In the genomic region with DNA sequence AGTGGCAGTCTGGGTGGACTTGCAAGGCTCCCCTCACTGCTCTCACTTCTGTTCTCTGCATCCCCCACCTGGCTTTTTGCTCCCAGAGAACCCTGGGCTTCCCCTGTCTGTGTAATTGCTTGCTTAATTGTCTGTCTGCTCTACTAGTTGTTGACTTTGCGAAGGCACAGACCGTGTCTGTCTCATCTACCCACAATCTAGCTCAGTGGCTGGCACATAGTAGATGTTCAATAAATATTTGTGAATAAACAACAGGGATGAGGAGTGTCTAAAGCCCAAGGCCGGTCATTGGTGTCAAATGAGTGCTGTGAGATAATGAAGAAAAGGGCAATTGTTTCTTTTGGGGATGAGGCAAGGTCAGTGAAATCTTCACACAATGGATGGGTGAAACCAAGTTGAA, we compare ENCODE assay signal across 13 cellular contexts. TPM values are rescaled to one million over a fixed set of nuclear protein-coding genes. Genes with fewer than 3 reads are reported as not detected.
DNase-seq lines count a peak whose midpoint lies in the region; ATAC-seq and TF ChIP-seq lines count a peak whose summit lies in the region.
"Had no signal": no experiment of that assay in that cellular context is flagged by ENCODE, and none has a peak within 500 bp of the region (broad histone marks: within the 10 kb centered on the region; RNA-seq: fewer than 3 reads in every experiment).

No MANE protein-coding gene starts in this region.

- no peaks in the 10 kb centered on the region for H3K9me3 ChIP-seq in SK-N-SH
- no peaks in the 10 kb centered on the region for H3K9me3 ChIP-seq in iPS-15b (ENCODE audit: control insufficient read depth, insufficient read depth, low read length)
- H3K9me3 ChIP-seq: BLaER1 had no signal

- CTCF ChIA-PET in SK-N-SH (lab: Yijun Ruan, JAX) = interaction anchor here (1.0 to 3.6 kb wide), 8 partner anchors 8 to 211 kb away, joined by 3 to 25 read pairs (median 4); no protein-coding TSS in a partner anchor

- peaks cover 30% of the 10 kb centered on the region for H3K27me3 ChIP-seq in SK-N-SH (ENCODE audit: insufficient read depth)
- peaks cover 37% of the 10 kb centered on the region for H3K27me3 ChIP-seq in iPS-15b (ENCODE audit: control insufficient read depth, insufficient read depth, low read length)

- no peaks in the 10 kb centered on the region for H3K79me2 ChIP-seq in SK-N-SH (ENCODE audit: insufficient read depth)

- no peaks in the 10 kb centered on the region for H3K9me2 ChIP-seq in SK-N-SH

- H4K20me1 ChIP-seq in SK-N-SH (ENCODE audit: insufficient read depth) = no peaks in the 10 kb centered on the region

- H3F3A ChIP-seq in SK-N-SH (replicated peaks; ENCODE audit: insufficient read depth) = peaks cover 4% of the 10 kb centered on the region

- POLR2A ChIA-PET in SK-N-SH (lab: Yijun Ruan, JAX) = no interaction called here

- ATAC-seq in SK-N-SH treated with all-trans-retinoic acid at 6 μM for 48 hours = no peak
- ATAC-seq in GM18858 (IDR thresholded peaks at IDR 0.05; ENCODE audit: unreplicated experiment) = no peak

- TF ChIP-seq RAD21 in SK-N-SH (IDR thresholded peaks at IDR 0.05; ENCODE audit: low read length) = no peak

- no peak overlapping the region for H3K4me3 ChIP-seq in SK-N-SH (ENCODE audit: low read depth in 2 of 2, low read length in 1 of 2)
- H3K4me3 ChIP-seq in iPS-15b (ENCODE audit: low read depth, low read length) = no peak overlapping the region
- H3K4me3 ChIP-seq: BLaER1 had no signal

- no peak for TF ChIP-seq CTCF in SK-N-SH (IDR thresholded peaks at IDR 0.05)

- H3K9ac ChIP-seq in SK-N-SH = no peak overlapping the region
- H3K9ac ChIP-seq in iPS-15b (ENCODE audit: low read depth, low read length) = peak overlapping the region; percentile 12
- H3K9ac ChIP-seq: BLaER1 had no signal

- no peak overlapping the region for H2AFZ ChIP-seq in SK-N-SH (ENCODE audit: low read depth)

- H3K27ac ChIP-seq in SK-N-SH (ENCODE audit: low read depth in 2 of 2, low read length in 1 of 2) = no peak overlapping the region
- H3K27ac ChIP-seq: BLaER1 had no signal

- TF ChIP-seq EP300 in SK-N-SH (IDR thresholded peaks at IDR 0.05; ENCODE audit: borderline replicate concordance in 1 of 2, low read depth in 1 of 2, low read length in 1 of 2) = no peak

- H3K4me1 ChIP-seq in SK-N-SH (ENCODE audit: control insufficient read depth in 1 of 2, insufficient read depth in 2 of 2, low read depth in 1 of 2, low read length in 1 of 2) = peaks cover 7 to 17% of the 10 kb centered on the region in 2 experiments; a peak in 2 of 4 replicates
- peaks cover 28% of the 10 kb centered on the region for H3K4me1 ChIP-seq in iPS-15b (ENCODE audit: control insufficient read depth, insufficient read depth, low read length)

- 0 out of 2 replicates have a peak overlapping the region, but pooled peaks have one; percentile 21 for H3K4me2 ChIP-seq in SK-N-SH
- H3K4me2 ChIP-seq: BLaER1 had no signal

- H3K36me3 ChIP-seq in SK-N-SH (replicated peaks in 1 of 2; ENCODE audit: control insufficient read depth in 1 of 2, insufficient read depth in 2 of 2, low read length in 1 of 2) (no peaks in the 10 kb centered on the region), iPS-15b (ENCODE audit: control insufficient read depth, insufficient read depth, low read length) (no peaks in the 10 kb centered on the region)
- H3K36me3 ChIP-seq: BLaER1 had no signal

- WGBS in SK-N-SH (ENCODE audit: low lambda C conversion rate) = 46% methylated on average over 3 of the region's 3 CpGs

- DNase-seq in SK-N-SH (no peak), NCI-H774 (lab: John Stamatoyannopoulos, UW) (peak; percentile 20), HUDEP-2 (lab: John Stamatoyannopoulos, UW; ENCODE audit: unreplicated experiment in 76 of 76) (no peak), AG08396 (ENCODE audit: low spot score) (no peak)
- DNase-seq: CD4-positive, alpha-beta memory T cell; DMS79; GDM1; H9; KBM-7 had no signal

TF ChIP-seq in SK-N-SH, 30 proteins besides CTCF, POLR2A, EP300 and RAD21:
- TF ChIP-seq EZH2phosphoT487 (IDR thresholded peaks at IDR 0.05; ENCODE audit: borderline replicate concordance, low read depth) = no peak

TF ChIP-seq in SK-N-SH treated with all-trans-retinoic acid at 6 μM for 48 hours, 23 proteins besides CTCF, POLR2A, EP300 and RAD21:
- TF ChIP-seq ISL1 (CRISPR knock-in tag; IDR thresholded peaks at IDR 0.05) (no peak), ZC3H10 (CRISPR knock-in tag; IDR thresholded peaks at IDR 0.05) (no peak), ARNTL (CRISPR knock-in tag; IDR thresholded peaks at IDR 0.05; ENCODE audit: borderline replicate concordance, low read depth) (no peak), BACH2 (CRISPR knock-in tag; IDR thresholded peaks at IDR 0.05; ENCODE audit: borderline replicate concordance) (no peak), TCF4 (CRISPR knock-in tag; IDR thresholded peaks at IDR 0.05; ENCODE audit: borderline replicate concordance) (no peak), GLIS3 (CRISPR knock-in tag; IDR thresholded peaks at IDR 0.05) (no peak), ZNF8 (CRISPR knock-in tag; IDR thresholded peaks at IDR 0.05) (no peak), TOX (CRISPR knock-in tag; IDR thresholded peaks at IDR 0.05; ENCODE audit: borderline replicate concordance) (no peak), ESRRG (CRISPR knock-in tag; IDR thresholded peaks at IDR 0.05) (no peak), OSR1 (CRISPR knock-in tag; IDR thresholded peaks at IDR 0.05) (no peak), CSDC2 (CRISPR knock-in tag; IDR thresholded peaks at IDR 0.05) (no peak)
- TF ChIP-seq, protein P1, sequence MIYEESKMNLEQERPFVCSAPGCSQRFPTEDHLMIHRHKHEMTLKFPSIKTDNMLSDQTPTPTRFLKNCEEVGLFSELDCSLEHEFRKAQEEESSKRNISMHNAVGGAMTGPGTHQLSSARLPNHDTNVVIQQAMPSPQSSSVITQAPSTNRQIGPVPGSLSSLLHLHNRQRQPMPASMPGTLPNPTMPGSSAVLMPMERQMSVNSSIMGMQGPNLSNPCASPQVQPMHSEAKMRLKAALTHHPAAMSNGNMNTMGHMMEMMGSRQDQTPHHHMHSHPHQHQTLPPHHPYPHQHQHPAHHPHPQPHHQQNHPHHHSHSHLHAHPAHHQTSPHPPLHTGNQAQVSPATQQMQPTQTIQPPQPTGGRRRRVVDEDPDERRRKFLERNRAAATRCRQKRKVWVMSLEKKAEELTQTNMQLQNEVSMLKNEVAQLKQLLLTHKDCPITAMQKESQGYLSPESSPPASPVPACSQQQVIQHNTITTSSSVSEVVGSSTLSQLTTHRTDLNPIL (CRISPR knock-in tag; IDR thresholded peaks at IDR 0.05; ENCODE audit: low read depth) = no peak
- TF ChIP-seq, protein P2, sequence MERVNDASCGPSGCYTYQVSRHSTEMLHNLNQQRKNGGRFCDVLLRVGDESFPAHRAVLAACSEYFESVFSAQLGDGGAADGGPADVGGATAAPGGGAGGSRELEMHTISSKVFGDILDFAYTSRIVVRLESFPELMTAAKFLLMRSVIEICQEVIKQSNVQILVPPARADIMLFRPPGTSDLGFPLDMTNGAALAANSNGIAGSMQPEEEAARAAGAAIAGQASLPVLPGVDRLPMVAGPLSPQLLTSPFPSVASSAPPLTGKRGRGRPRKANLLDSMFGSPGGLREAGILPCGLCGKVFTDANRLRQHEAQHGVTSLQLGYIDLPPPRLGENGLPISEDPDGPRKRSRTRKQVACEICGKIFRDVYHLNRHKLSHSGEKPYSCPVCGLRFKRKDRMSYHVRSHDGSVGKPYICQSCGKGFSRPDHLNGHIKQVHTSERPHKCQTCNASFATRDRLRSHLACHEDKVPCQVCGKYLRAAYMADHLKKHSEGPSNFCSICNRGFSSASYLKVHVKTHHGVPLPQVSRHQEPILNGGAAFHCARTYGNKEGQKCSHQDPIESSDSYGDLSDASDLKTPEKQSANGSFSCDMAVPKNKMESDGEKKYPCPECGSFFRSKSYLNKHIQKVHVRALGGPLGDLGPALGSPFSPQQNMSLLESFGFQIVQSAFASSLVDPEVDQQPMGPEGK (CRISPR knock-in tag; IDR thresholded peaks at IDR 0.05; ENCODE audit: borderline replicate concordance) = no peak

RNA-seq across cellular contexts. Expression of a gene that starts 2.8 kb away (rescaled TPM):
- polyA plus RNA-seq in SK-N-SH (2012; rRNA removed) = 0.12 and 0.37 TPM in 2 replicates
- polyA plus RNA-seq in SK-N-SH (2012; cell fraction: cytosol; rRNA removed) = 0.19 and 0.43 TPM in 2 replicates
- 0.34 and 0.36 TPM in 2 replicates for polyA plus RNA-seq in SK-N-SH (2012; cell fraction: nucleus; rRNA removed)

RNA-seq across cellular contexts. Expression of a gene that starts 34.4 kb away (rescaled TPM):
- 0.31 and 0.55 TPM in 2 replicates for polyA plus RNA-seq in SK-N-SH (2012; rRNA removed)
- polyA plus RNA-seq in SK-N-SH (2012; cell fraction: cytosol; rRNA removed) = 0.22 and 0.26 TPM in 2 replicates
- 1.8 and 2.6 TPM in 2 replicates for polyA plus RNA-seq in SK-N-SH (2012; cell fraction: nucleus; rRNA removed)

RNA-seq across cellular contexts. Expression of a gene that starts 57.3 kb away (rescaled TPM):
- polyA plus RNA-seq in SK-N-SH (2012; rRNA removed) = 17.8 and 24.0 TPM in 2 replicates
- 12.2 and 17.3 TPM in 2 replicates for polyA plus RNA-seq in SK-N-SH (2012; cell fraction: cytosol; rRNA removed)
- 53.0 and 68.5 TPM in 2 replicates for polyA plus RNA-seq in SK-N-SH (2012; cell fraction: nucleus; rRNA removed)
